In genomic region chr15:43186003-43186353, GRCh38 we compare ENCODE assay signal across 8 cellular contexts. TPM values are rescaled to one million over a fixed set of nuclear protein-coding genes. Genes with fewer than 3 reads are reported as not detected.
A peak's percentile ranks its signal among the peaks of the same experiment; 100 is the strongest.
DNase-seq lines count a peak whose midpoint lies in the region; ATAC-seq and TF ChIP-seq lines count a peak whose summit lies in the region.

No MANE protein-coding gene starts in this region.

- no peak overlapping the region for H3K27ac Mint-ChIP-seq in neural crest cell (ENCODE audit: unreplicated experiment)

- 0 out of 2 replicates have a peak, but pooled peaks cover 2% of the 10 kb centered on the region for H3K4me1 ChIP-seq in SJCRH30

- TF ChIP-seq CTCF in GM13976 (IDR thresholded peaks at IDR 0.05; ENCODE audit: borderline replicate concordance, control extremely low read depth, extremely low read depth, insufficient read depth, missing control alignments) (no peak), epithelial cell of proximal tubule (conservative IDR thresholded peaks at IDR 0.05; ENCODE audit: low read depth, low read length) (no peak), neural crest cell (conservative IDR thresholded peaks at IDR 0.05) (no peak)

- in situ Hi-C loops in GM13976 (cut with MboI; ENCODE audit: low sequenced_read_pairs, unreplicated experiment): no loop called here

- H3K36me3 Mint-ChIP-seq in neural crest cell (ENCODE audit: low read depth): peaks cover 2% of the 10 kb centered on the region

- H3K27ac ChIP-seq in SJCRH30: peak overlapping the region; percentile 24; the same call in 1 of the 2 replicates

- no peaks in the 10 kb centered on the region for H3K27me3 ChIP-seq in SJCRH30

- H3K4me3 ChIP-seq in SJCRH30 (peak overlapping the region; percentile 74), epithelial cell of proximal tubule (ENCODE audit: low read depth, low read length) (peak overlapping the region; percentile 94)

- DNase-seq in GM13976 (ENCODE audit: low spot score) (peak; percentile 57), SJCRH30 (no peak), epithelial cell of proximal tubule (ENCODE audit: low read depth) (no peak), neural crest cell (ENCODE audit: low read depth, low spot score) (no peak), NCI-H1092 (lab: John Stamatoyannopoulos, UW) (no peak), DMS153 treated with DMSO at 0.1 percent for 48 hours (lab: John Stamatoyannopoulos, UW; ENCODE audit: unreplicated experiment) (no peak), NCI-H1436 treated with DMSO at 0.1 percent for 48 hours (lab: John Stamatoyannopoulos, UW) (no peak)

- peaks cover 15% of the 10 kb centered on the region for H3K4me1 Mint-ChIP-seq in neural crest cell

- no peaks in the 10 kb centered on the region for H3K36me3 ChIP-seq in SJCRH30

- ATAC-seq in HG02642 (IDR thresholded peaks at IDR 0.05; ENCODE audit: poor library complexity, unreplicated experiment): peak; percentile 33

- no peaks in the 10 kb centered on the region for H3K27me3 Mint-ChIP-seq in neural crest cell (ENCODE audit: low read depth)

- no peaks in the 10 kb centered on the region for H3K9me3 Mint-ChIP-seq in neural crest cell

- H3K9me3 ChIP-seq in SJCRH30 (replicated peaks): no peaks in the 10 kb centered on the region

- H3K4me3 Mint-ChIP-seq in neural crest cell: peak overlapping the region; percentile 92

RNA-seq across cellular contexts. Expression of gene CCNDBP1, which starts 0.8 kb away (rescaled TPM):
- 25.6 and 30.6 TPM in 2 replicates for total RNA-seq in SJCRH30 (2014; rRNA removed; shearing (Covaris generic))
- total RNA-seq in epithelial cell of proximal tubule (39.8 and 54.5 TPM in 2 replicates), neural crest cell (29.5 and 31.4 TPM in 2 replicates)

RNA-seq across cellular contexts. Expression of gene EPB42, which starts 34.8 kb away (rescaled TPM):
- total RNA-seq in SJCRH30 (2014; rRNA removed; shearing (Covaris generic)): not detected in 2 replicates
- total RNA-seq in epithelial cell of proximal tubule: not detected in 2 replicates
- total RNA-seq in neural crest cell: not detected in 2 replicates

RNA-seq across cellular contexts. Expression of gene TMEM62, which starts 52.6 kb away (rescaled TPM):
- 3.0 and 3.1 TPM in 2 replicates for total RNA-seq in SJCRH30 (2014; rRNA removed; shearing (Covaris generic))
- total RNA-seq in epithelial cell of proximal tubule: 21.8 and 22.6 TPM in 2 replicates
- total RNA-seq in neural crest cell: 15.3 and 15.8 TPM in 2 replicates
